ENCODE assay signal across 8 cellular contexts in genomic region chr15:41401904-41402267, GRCh38. TPM values are rescaled to one million over a fixed set of nuclear protein-coding genes. Genes with fewer than 3 reads are reported as not detected.
DNase-seq lines count a peak whose midpoint lies in the region; ATAC-seq and TF ChIP-seq lines count a peak whose summit lies in the region.

No MANE protein-coding gene starts in this region.

- intact Hi-C loops in stomach (cut with DNase I; ENCODE audit: low total_unique reads): no loop called here

- peak overlapping the region; percentile 87; the same call in 1 of the 2 replicates for H3K4me3 ChIP-seq in iPS DF 6.9 (ENCODE audit: low read length)
- H3K4me3 ChIP-seq in stomach: peak overlapping the region; percentile 65 to 89 (median 70)

- peak overlapping the region; percentile 98 for H3K27ac Mint-ChIP-seq in activated CD4-positive, alpha-beta T cell treated with anti-CD3 and anti-CD28 coated beads, Interleukin-2, amount 10 ng/mL, durations not matched to agents 7 days and 5 days
- H3K27ac Mint-ChIP-seq in WTC11: peak overlapping the region; percentile 69

- no peak for TF ChIP-seq EP300 in stomach (IDR thresholded peaks at IDR 0.05)

- CTCF ChIA-PET in activated CD4-positive, alpha-beta T cell treated with anti-CD3 and anti-CD28 coated beads, Interleukin-2, amount 10 ng/mL, durations not matched to agents 7 days and 5 days (lab: Charles Lee): interaction anchor here (0.6 kb wide), 1 partner anchor 63 kb away, joined by 3 read pairs; no protein-coding TSS in a partner anchor
- CTCF ChIA-PET in WTC11 (lab: Charles Lee): no interaction called here

- H3K4me1 Mint-ChIP-seq in activated CD4-positive, alpha-beta T cell treated with anti-CD3 and anti-CD28 coated beads, Interleukin-2, amount 10 ng/mL, durations not matched to agents 7 days and 5 days: peaks cover 23% of the 10 kb centered on the region
- peaks cover 2% of the 10 kb centered on the region; the same call in 1 of the 2 replicates for H3K4me1 Mint-ChIP-seq in WTC11

- H3K4me3 Mint-ChIP-seq in activated CD4-positive, alpha-beta T cell treated with anti-CD3 and anti-CD28 coated beads, Interleukin-2, amount 10 ng/mL, durations not matched to agents 7 days and 5 days: peak overlapping the region; percentile 93
- H3K4me3 Mint-ChIP-seq in WTC11: peak overlapping the region; percentile 82

- no peak for TF ChIP-seq POLR2A in stomach (IDR thresholded peaks at IDR 0.05)

- H3K9me3 ChIP-seq in iPS DF 6.9 (ENCODE audit: control insufficient read depth, insufficient read depth, low read length): no peaks in the 10 kb centered on the region
- no peaks in the 10 kb centered on the region for H3K9me3 ChIP-seq in stomach

- H3K36me3 ChIP-seq in iPS DF 6.9 (ENCODE audit: control insufficient read depth, insufficient read depth, low read length) (no peaks in the 10 kb centered on the region), stomach (peaks cover 0 to 3% (median under 1%) of the 10 kb centered on the region in 4 donors)

- ATAC-seq in WTC11 (no peak), HG03280 (IDR thresholded peaks at IDR 0.05; ENCODE audit: unreplicated experiment) (no peak), HG03039 (IDR thresholded peaks at IDR 0.05; ENCODE audit: unreplicated experiment) (no peak)

- H3K4me1 ChIP-seq in iPS DF 6.9 (ENCODE audit: control insufficient read depth, insufficient read depth, low read length) (no peaks in the 10 kb centered on the region), stomach (peaks cover 9 to 34% (median 17%) of the 10 kb centered on the region in 4 donors)

- H3K27me3 ChIP-seq in iPS DF 6.9 (ENCODE audit: control insufficient read depth, insufficient read depth, low read length) (no peaks in the 10 kb centered on the region), stomach (no peaks in the 10 kb centered on the region)

- peaks cover 2% of the 10 kb centered on the region for H3K36me3 Mint-ChIP-seq in activated CD4-positive, alpha-beta T cell treated with anti-CD3 and anti-CD28 coated beads, Interleukin-2, amount 10 ng/mL, durations not matched to agents 7 days and 5 days (ENCODE audit: low read depth)
- H3K36me3 Mint-ChIP-seq in WTC11: no peaks in the 10 kb centered on the region

- DNase-seq in activated CD4-positive, alpha-beta T cell treated with anti-CD3 and anti-CD28 coated beads, Interleukin-2, amount 10 ng/mL, durations not matched to agents 7 days and 5 days: no peak
- DNase-seq in activated CD4-positive, alpha-beta T cell treated with anti-CD3 and anti-CD28 coated beads for 48 hours: no peak
- no peak for DNase-seq in WTC11 (ENCODE audit: low spot score)
- no peak for DNase-seq in iPS DF 6.9 (ENCODE audit: low read depth, low spot score)
- DNase-seq in stomach: no peak
- DNase-seq in GDM1 (lab: John Stamatoyannopoulos, UW): no peak

- no CpG with 5 or more reads among the region's 9 CpGs for WGBS in iPS DF 6.9 (ENCODE audit: insufficient coverage, insufficient read length)
- WGBS in stomach, 5 donors: 3 to 6% (median 4%) methylated on average over 9 of the region's 9 CpGs

- H3K27me3 Mint-ChIP-seq in activated CD4-positive, alpha-beta T cell treated with anti-CD3 and anti-CD28 coated beads, Interleukin-2, amount 10 ng/mL, durations not matched to agents 7 days and 5 days: no peaks in the 10 kb centered on the region
- no peaks in the 10 kb centered on the region for H3K27me3 Mint-ChIP-seq in WTC11 (ENCODE audit: low read depth)

- H3K9me3 Mint-ChIP-seq in activated CD4-positive, alpha-beta T cell treated with anti-CD3 and anti-CD28 coated beads, Interleukin-2, amount 10 ng/mL, durations not matched to agents 7 days and 5 days: no peaks in the 10 kb centered on the region
- no peaks in the 10 kb centered on the region for H3K9me3 Mint-ChIP-seq in WTC11

- TF ChIP-seq CTCF in WTC11 (IDR thresholded peaks at IDR 0.05) (no peak), stomach (IDR thresholded peaks at IDR 0.05) (no peak)

- POLR2A ChIA-PET in activated CD4-positive, alpha-beta T cell treated with anti-CD3 and anti-CD28 coated beads, Interleukin-2, amount 10 ng/mL, durations not matched to agents 7 days and 5 days (lab: Charles Lee): no interaction called here
- POLR2A ChIA-PET in WTC11 (lab: Charles Lee): no interaction called here

- H3K27ac ChIP-seq in iPS DF 6.9 (ENCODE audit: low read length) (no peak overlapping the region), stomach (peak overlapping the region; percentile 88 to 95 (median 91))

TF ChIP-seq in WTC11, 78 proteins besides CTCF, POLR2A, EP300 and RAD21 (continues in another document):
- TF ChIP-seq FOXP4 (CRISPR knock-in tag; IDR thresholded peaks at IDR 0.05): no peak
- TF ChIP-seq CDX4 (CRISPR knock-in tag; IDR thresholded peaks at IDR 0.05; ENCODE audit: borderline replicate concordance): no peak
- TF ChIP-seq NFATC4 (CRISPR knock-in tag; IDR thresholded peaks at IDR 0.05): no peak
- TF ChIP-seq ZNF121 (CRISPR knock-in tag; IDR thresholded peaks at IDR 0.05): no peak
- TF ChIP-seq, protein P1, sequence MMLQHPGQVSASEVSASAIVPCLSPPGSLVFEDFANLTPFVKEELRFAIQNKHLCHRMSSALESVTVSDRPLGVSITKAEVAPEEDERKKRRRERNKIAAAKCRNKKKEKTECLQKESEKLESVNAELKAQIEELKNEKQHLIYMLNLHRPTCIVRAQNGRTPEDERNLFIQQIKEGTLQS (CRISPR knock-in tag; conservative IDR thresholded peaks at IDR 0.05): no peak
- TF ChIP-seq PRRX2 (CRISPR knock-in tag; IDR thresholded peaks at IDR 0.05): no peak
- TF ChIP-seq, protein P2, sequence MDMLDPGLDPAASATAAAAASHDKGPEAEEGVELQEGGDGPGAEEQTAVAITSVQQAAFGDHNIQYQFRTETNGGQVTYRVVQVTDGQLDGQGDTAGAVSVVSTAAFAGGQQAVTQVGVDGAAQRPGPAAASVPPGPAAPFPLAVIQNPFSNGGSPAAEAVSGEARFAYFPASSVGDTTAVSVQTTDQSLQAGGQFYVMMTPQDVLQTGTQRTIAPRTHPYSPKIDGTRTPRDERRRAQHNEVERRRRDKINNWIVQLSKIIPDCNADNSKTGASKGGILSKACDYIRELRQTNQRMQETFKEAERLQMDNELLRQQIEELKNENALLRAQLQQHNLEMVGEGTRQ (CRISPR knock-in tag; IDR thresholded peaks at IDR 0.05): no peak
- TF ChIP-seq, protein P3, sequence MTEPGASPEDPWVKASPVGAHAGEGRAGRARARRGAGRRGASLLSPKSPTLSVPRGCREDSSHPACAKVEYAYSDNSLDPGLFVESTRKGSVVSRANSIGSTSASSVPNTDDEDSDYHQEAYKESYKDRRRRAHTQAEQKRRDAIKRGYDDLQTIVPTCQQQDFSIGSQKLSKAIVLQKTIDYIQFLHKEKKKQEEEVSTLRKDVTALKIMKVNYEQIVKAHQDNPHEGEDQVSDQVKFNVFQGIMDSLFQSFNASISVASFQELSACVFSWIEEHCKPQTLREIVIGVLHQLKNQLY (CRISPR knock-in tag; IDR thresholded peaks at IDR 0.05): no peak
- TF ChIP-seq, protein P4, sequence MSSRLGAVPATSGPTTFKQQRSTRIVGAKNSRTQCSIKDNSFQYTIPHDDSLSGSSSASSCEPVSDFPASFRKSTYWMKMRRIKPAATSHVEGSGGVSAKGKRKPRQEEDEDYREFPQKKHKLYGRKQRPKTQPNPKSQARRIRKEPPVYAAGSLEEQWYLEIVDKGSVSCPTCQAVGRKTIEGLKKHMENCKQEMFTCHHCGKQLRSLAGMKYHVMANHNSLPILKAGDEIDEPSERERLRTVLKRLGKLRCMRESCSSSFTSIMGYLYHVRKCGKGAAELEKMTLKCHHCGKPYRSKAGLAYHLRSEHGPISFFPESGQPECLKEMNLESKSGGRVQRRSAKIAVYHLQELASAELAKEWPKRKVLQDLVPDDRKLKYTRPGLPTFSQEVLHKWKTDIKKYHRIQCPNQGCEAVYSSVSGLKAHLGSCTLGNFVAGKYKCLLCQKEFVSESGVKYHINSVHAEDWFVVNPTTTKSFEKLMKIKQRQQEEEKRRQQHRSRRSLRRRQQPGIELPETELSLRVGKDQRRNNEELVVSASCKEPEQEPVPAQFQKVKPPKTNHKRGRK (CRISPR knock-in tag; IDR thresholded peaks at IDR 0.05; ENCODE audit: borderline replicate concordance): no peak
- no peak for TF ChIP-seq IRF1 (CRISPR knock-in tag; IDR thresholded peaks at IDR 0.05)

RNA-seq across cellular contexts. Expression of gene NDUFAF1, which starts 0.4 kb away (rescaled TPM):
- total RNA-seq in activated CD4-positive, alpha-beta T cell treated with anti-CD3 and anti-CD28 coated beads, Interleukin-2, amount 10 ng/mL, durations not matched to agents 7 days and 5 days: 10 to 100 TPM; 13.4 to 14.7 TPM
- total RNA-seq in WTC11 (2021) (15.9 to 18.1 TPM (median 16.5 TPM) in 3 replicates), stomach (10 to 100 TPM in 4 of 5 donors, 1 to 10 TPM in 1; 7.4 to 74.1 (median 17.8) TPM)
- polyA plus RNA-seq in stomach: 10 to 100 TPM; 16.5 to 20.2 (median 18.9) TPM

RNA-seq across cellular contexts. Expression of gene RTF1, which starts 15.0 kb away (rescaled TPM):
- 10 to 100 TPM; 40.4 to 45.7 TPM for total RNA-seq in activated CD4-positive, alpha-beta T cell treated with anti-CD3 and anti-CD28 coated beads, Interleukin-2, amount 10 ng/mL, durations not matched to agents 7 days and 5 days
- 49.1 to 53.3 TPM (median 52.3 TPM) in 3 replicates for total RNA-seq in WTC11 (2021)
- 10 to 100 TPM in 4 of 5 donors, 1 to 10 TPM in 1; 8.8 to 47.9 (median 44.6) TPM for total RNA-seq in stomach
- polyA plus RNA-seq in stomach: 10 to 100 TPM; 13.4 to 46.0 (median 16.7) TPM
